In the genomic region with DNA sequence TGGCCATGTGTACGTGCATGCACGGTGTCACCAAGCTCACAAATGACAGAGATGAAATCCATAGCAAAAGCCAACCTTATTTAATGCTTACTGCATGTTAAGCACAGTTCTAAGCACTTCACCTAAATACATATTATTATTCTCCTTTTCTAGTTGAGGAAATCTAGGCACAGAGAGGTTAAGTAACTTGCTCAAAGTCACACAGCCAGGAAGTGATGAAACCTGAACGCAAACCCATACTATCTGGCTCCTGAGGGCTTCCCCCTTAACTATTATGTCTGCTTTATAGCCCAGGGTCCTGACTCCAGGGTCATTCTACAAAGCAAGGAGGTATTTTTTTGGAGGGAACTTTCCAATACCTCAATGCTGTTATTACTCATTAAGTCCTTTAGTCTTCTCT, we compare ENCODE assay signal across 3 cellular contexts.
TF ChIP-seq lines count a peak whose summit lies in the region.

No MANE protein-coding gene starts in this region.

TF ChIP-seq in A549, 52 proteins besides CTCF, POLR2A, EP300 and RAD21:
- TF ChIP-seq MYC (IDR thresholded peaks at IDR 0.05; ENCODE audit: borderline replicate concordance, low read length) = no peak
- no peak for TF ChIP-seq KDM1A (IDR thresholded peaks at IDR 0.05; ENCODE audit: low read depth)
- TF ChIP-seq, protein P1, sequence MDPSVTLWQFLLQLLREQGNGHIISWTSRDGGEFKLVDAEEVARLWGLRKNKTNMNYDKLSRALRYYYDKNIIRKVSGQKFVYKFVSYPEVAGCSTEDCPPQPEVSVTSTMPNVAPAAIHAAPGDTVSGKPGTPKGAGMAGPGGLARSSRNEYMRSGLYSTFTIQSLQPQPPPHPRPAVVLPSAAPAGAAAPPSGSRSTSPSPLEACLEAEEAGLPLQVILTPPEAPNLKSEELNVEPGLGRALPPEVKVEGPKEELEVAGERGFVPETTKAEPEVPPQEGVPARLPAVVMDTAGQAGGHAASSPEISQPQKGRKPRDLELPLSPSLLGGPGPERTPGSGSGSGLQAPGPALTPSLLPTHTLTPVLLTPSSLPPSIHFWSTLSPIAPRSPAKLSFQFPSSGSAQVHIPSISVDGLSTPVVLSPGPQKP (IDR thresholded peaks at IDR 0.05; ENCODE audit: low read depth, low read length) = no peak
- TF ChIP-seq ZFP36 (IDR thresholded peaks at IDR 0.05; ENCODE audit: borderline replicate concordance, partially characterized antibody) = peak; percentile 30

TF ChIP-seq in HEK293, 187 proteins besides CTCF, POLR2A, EP300 and RAD21:
- peak; percentile 74; the same call in 1 of the 2 replicates for TF ChIP-seq ZNF768 (tag by site-specific recombination; IDR thresholded peaks at IDR 0.05)
- no peak for TF ChIP-seq ZNF132 (tag by site-specific recombination; IDR thresholded peaks at IDR 0.05; ENCODE audit: borderline replicate concordance)
- TF ChIP-seq, protein P2, sequence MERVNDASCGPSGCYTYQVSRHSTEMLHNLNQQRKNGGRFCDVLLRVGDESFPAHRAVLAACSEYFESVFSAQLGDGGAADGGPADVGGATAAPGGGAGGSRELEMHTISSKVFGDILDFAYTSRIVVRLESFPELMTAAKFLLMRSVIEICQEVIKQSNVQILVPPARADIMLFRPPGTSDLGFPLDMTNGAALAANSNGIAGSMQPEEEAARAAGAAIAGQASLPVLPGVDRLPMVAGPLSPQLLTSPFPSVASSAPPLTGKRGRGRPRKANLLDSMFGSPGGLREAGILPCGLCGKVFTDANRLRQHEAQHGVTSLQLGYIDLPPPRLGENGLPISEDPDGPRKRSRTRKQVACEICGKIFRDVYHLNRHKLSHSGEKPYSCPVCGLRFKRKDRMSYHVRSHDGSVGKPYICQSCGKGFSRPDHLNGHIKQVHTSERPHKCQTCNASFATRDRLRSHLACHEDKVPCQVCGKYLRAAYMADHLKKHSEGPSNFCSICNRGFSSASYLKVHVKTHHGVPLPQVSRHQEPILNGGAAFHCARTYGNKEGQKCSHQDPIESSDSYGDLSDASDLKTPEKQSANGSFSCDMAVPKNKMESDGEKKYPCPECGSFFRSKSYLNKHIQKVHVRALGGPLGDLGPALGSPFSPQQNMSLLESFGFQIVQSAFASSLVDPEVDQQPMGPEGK (tag by site-specific recombination; IDR thresholded peaks at IDR 0.05) = no peak
- TF ChIP-seq ZBTB20 (tag by site-specific recombination; IDR thresholded peaks at IDR 0.05) = no peak
- TF ChIP-seq ZNF548 (tag by site-specific recombination; IDR thresholded peaks at IDR 0.05) = no peak
- TF ChIP-seq, protein P3, sequence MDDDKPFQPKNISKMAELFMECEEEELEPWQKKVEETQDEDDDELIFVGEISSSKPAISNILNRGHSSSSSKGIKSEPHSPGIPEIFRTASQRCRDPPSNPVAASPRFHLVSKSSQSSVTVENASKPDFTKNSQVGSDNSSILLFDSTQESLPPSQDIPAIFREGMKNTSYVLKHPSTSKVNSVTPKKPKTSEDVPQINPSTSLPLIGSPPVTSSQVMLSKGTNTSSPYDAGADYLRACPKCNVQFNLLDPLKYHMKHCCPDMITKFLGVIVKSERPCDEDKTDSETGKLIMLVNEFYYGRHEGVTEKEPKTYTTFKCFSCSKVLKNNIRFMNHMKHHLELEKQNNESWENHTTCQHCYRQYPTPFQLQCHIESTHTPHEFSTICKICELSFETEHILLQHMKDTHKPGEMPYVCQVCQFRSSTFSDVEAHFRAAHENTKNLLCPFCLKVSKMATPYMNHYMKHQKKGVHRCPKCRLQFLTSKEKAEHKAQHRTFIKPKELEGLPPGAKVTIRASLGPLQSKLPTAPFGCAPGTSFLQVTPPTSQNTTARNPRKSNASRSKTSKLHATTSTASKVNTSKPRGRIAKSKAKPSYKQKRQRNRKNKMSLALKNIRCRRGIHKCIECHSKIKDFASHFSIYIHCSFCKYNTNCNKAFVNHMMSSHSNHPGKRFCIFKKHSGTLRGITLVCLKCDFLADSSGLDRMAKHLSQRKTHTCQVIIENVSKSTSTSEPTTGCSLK (tag by site-specific recombination; IDR thresholded peaks at IDR 0.05) = no peak
- no peak for TF ChIP-seq ZNF19 (tag by site-specific recombination; IDR thresholded peaks at IDR 0.05; ENCODE audit: low read depth)
- no peak for TF ChIP-seq ZNF670 (tag by site-specific recombination; IDR thresholded peaks at IDR 0.05; ENCODE audit: low read depth)
TF ChIP-seq in HEK293: peak in this region for 1.

TF ChIP-seq in K562, 482 proteins besides CTCF, POLR2A, EP300 and RAD21:
- TF ChIP-seq, protein P4, sequence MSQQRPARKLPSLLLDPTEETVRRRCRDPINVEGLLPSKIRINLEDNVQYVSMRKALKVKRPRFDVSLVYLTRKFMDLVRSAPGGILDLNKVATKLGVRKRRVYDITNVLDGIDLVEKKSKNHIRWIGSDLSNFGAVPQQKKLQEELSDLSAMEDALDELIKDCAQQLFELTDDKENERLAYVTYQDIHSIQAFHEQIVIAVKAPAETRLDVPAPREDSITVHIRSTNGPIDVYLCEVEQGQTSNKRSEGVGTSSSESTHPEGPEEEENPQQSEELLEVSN (IDR thresholded peaks at IDR 0.05; ENCODE audit: borderline replicate concordance in 1 of 2, extremely low read depth in 1 of 2, insufficient read depth in 1 of 2, insufficient read length in 1 of 2, low read depth in 1 of 2, low read length in 1 of 2, poor library complexity in 1 of 2, severe bottlenecking in 1 of 2) = no peak
- peak; percentile 97 for TF ChIP-seq RBM25 (IDR thresholded peaks at IDR 0.05; ENCODE audit: low read depth, low read length, severe bottlenecking)
- no peak for TF ChIP-seq FOXK1 (CRISPR knock-in tag; IDR thresholded peaks at IDR 0.05; ENCODE audit: borderline replicate concordance)
- no peak for TF ChIP-seq ZNF316 (IDR thresholded peaks at IDR 0.05)
- peak; percentile 56 for TF ChIP-seq ETV1 (tag; conservative IDR thresholded peaks at IDR 0.05; ENCODE audit: low read depth)
- TF ChIP-seq, protein P5, sequence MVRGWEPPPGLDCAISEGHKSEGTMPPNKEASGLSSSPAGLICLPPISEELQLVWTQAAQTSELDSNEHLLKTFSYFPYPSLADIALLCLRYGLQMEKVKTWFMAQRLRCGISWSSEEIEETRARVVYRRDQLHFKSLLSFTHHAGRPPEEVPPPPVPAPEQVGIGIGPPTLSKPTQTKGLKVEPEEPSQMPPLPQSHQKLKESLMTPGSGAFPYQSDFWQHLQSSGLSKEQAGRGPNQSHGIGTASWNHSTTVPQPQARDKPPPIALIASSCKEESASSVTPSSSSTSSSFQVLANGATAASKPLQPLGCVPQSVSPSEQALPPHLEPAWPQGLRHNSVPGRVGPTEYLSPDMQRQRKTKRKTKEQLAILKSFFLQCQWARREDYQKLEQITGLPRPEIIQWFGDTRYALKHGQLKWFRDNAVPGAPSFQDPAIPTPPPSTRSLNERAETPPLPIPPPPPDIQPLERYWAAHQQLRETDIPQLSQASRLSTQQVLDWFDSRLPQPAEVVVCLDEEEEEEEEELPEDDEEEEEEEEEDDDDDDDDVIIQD (CRISPR knock-in tag; IDR thresholded peaks at IDR 0.05) = no peak
- 0 out of 4 replicates have a peak, but pooled peaks of 1 of the 2 experiments have one; percentile 9 for TF ChIP-seq KDM1A (IDR thresholded peaks at IDR 0.05)
- TF ChIP-seq KLF6 (CRISPR knock-in tag; IDR thresholded peaks at IDR 0.05; ENCODE audit: borderline replicate concordance) = no peak
- no peak for TF ChIP-seq TRIM28 (IDR thresholded peaks at IDR 0.05)
- TF ChIP-seq CEBPG (CRISPR knock-in tag; IDR thresholded peaks at IDR 0.05) = peak; percentile 24; the same call in 1 of the 2 replicates
- no peak for TF ChIP-seq CEBPG (tag; conservative IDR thresholded peaks at IDR 0.05 in 1 of 2, IDR thresholded peaks at IDR 0.05 in 1 of 2)
- peak; percentile 72 for TF ChIP-seq BCOR (IDR thresholded peaks at IDR 0.05)
- no peak for TF ChIP-seq FOS (IDR thresholded peaks at IDR 0.05; ENCODE audit: extremely low read depth, insufficient read length)
- no peak for TF ChIP-seq ZNF274 (IDR thresholded peaks at IDR 0.05; ENCODE audit: borderline replicate concordance, low read depth, low read length)
- peak; percentile 84 for TF ChIP-seq ZFP36 (IDR thresholded peaks at IDR 0.05; ENCODE audit: low read depth, low read length, partially characterized antibody)
- no peak for TF ChIP-seq ELF2 (CRISPR knock-in tag; IDR thresholded peaks at IDR 0.05)
- no peak for TF ChIP-seq SMARCE1 (IDR thresholded peaks at IDR 0.05)
- TF ChIP-seq TRIM24 (IDR thresholded peaks at IDR 0.05) = 0 out of 4 replicates have a peak, but pooled peaks of 1 of the 2 experiments have one; percentile 8
- peak; percentile 39 for TF ChIP-seq GABPA (tag; conservative IDR thresholded peaks at IDR 0.05; ENCODE audit: low read depth)
- no peak for TF ChIP-seq MCM2 (IDR thresholded peaks at IDR 0.05; ENCODE audit: low read depth)
- TF ChIP-seq NELFE (IDR thresholded peaks at IDR 0.05; ENCODE audit: insufficient read depth, insufficient read length) = no peak
